Comparison of ENCODE assay signal across 9 cellular contexts in genomic region chrX:120514236-120514635, GRCh38. TPM values are rescaled to one million over a fixed set of nuclear protein-coding genes. Genes with fewer than 3 reads are reported as not detected.
DNase-seq lines count a peak whose midpoint lies in the region; ATAC-seq and TF ChIP-seq lines count a peak whose summit lies in the region.
"Had no signal": no experiment of that assay in that cellular context is flagged by ENCODE, and none has a peak within 500 bp of the region (broad histone marks: within the 10 kb centered on the region; RNA-seq: fewer than 3 reads in every experiment).

No MANE protein-coding gene starts in this region.

- POLR2A ChIA-PET in PC-9 (lab: Charles Lee; ENCODE audit: unreplicated experiment): no interaction called here

- no peak overlapping the region for H2AFZ ChIP-seq in PC-9

- no peak for TF ChIP-seq POLR2A in gastroesophageal sphincter (IDR thresholded peaks at IDR 0.05)

- intact Hi-C loops in PC-9 (cut with micrococcal nuclease; ENCODE audit: unreplicated experiment): loop anchor here (1.0 kb wide), 1 partner anchor 146 kb away; no protein-coding TSS in a partner anchor

- peak; percentile 48 for TF ChIP-seq CTCF in GM12873 (IDR thresholded peaks at IDR 0.05; ENCODE audit: insufficient read depth, low read depth, low read length, missing control alignments)
- peak; percentile 75 for TF ChIP-seq CTCF in PC-9 (conservative IDR thresholded peaks at IDR 0.05)
- peak; percentile 50 for TF ChIP-seq CTCF in fibroblast of villous mesenchyme (IDR thresholded peaks at IDR 0.05; ENCODE audit: insufficient read depth, low read depth, low read length)
- TF ChIP-seq CTCF in gastroesophageal sphincter (IDR thresholded peaks at IDR 0.05): no peak

- no peak overlapping the region for H3K4me2 ChIP-seq in PC-9

- peak; percentile 7 for DNase-seq in AG08395 (ENCODE audit: low spot score)
- no peak for DNase-seq in PC-9
- peak; percentile 19 for DNase-seq in fibroblast of villous mesenchyme (ENCODE audit: low read depth)
- DNase-seq in superior temporal gyrus (ENCODE audit: extremely low spot score): no peak
- DNase-seq in mucosa of gallbladder (ENCODE audit: low spot score): no peak
- DNase-seq: NCI-H2171 treated with DMSO at 0.1 percent for 48 hours had no signal

- WGBS in gastroesophageal sphincter (ENCODE audit: low coverage in 1 of 2), 2 donors: 29% methylated on average over 1 of the region's 1 CpG; no CpG with 5 or more reads in 1 of the 2 donors

- CTCF ChIA-PET in PC-9 (lab: Charles Lee): no interaction called here

- no TSS peak for BruUV-seq in PC-9 (replicated peaks; lab: Mats Ljungman, UMichigan)

- H3K79me2 ChIP-seq in PC-9 (ENCODE audit: low read depth): no peaks in the 10 kb centered on the region

- H3F3A ChIP-seq in PC-9 (ENCODE audit: insufficient read depth, low read depth): peaks cover 18% of the 10 kb centered on the region

- no peaks in the 10 kb centered on the region for H3K27me3 ChIP-seq in PC-9 (ENCODE audit: insufficient read depth, low read depth)
- H3K27me3 ChIP-seq in gastroesophageal sphincter: no peaks in the 10 kb centered on the region

- no peaks in the 10 kb centered on the region for H3K9me3 ChIP-seq in PC-9 (ENCODE audit: insufficient read depth, low read depth)
- H3K9me3 ChIP-seq in gastroesophageal sphincter: no peaks in the 10 kb centered on the region

- H3K27ac ChIP-seq in PC-9 (peak overlapping the region; percentile 10; the same call in 1 of the 2 replicates), gastroesophageal sphincter (no peak overlapping the region)

- ATAC-seq in GM21367 (IDR thresholded peaks at IDR 0.05; ENCODE audit: unreplicated experiment) (no peak), gastroesophageal sphincter (no peak)

- no peak overlapping the region for H3K4me3 ChIP-seq in PC-9
- no peak overlapping the region for H3K4me3 ChIP-seq in fibroblast of villous mesenchyme (ENCODE audit: low read depth, low read length)
- H3K4me3 ChIP-seq in gastroesophageal sphincter: no peak overlapping the region

- peaks cover 22% of the 10 kb centered on the region for H3K4me1 ChIP-seq in PC-9 (replicated peaks; ENCODE audit: insufficient read depth)
- H3K4me1 ChIP-seq in gastroesophageal sphincter: no peaks in the 10 kb centered on the region

- H4K20me1 ChIP-seq in PC-9 (ENCODE audit: insufficient read depth): no peaks in the 10 kb centered on the region

- H3K9me2 ChIP-seq in PC-9 (ENCODE audit: insufficient read depth): no peaks in the 10 kb centered on the region

- no peak for TF ChIP-seq EP300 in gastroesophageal sphincter (IDR thresholded peaks at IDR 0.05)

- no peaks in the 10 kb centered on the region for H3K36me3 ChIP-seq in PC-9 (ENCODE audit: low read depth)
- H3K36me3 ChIP-seq in gastroesophageal sphincter: no peaks in the 10 kb centered on the region

RNA-seq across cellular contexts. Expression of gene LAMP2, which starts 45.1 kb away (rescaled TPM):
- total RNA-seq in PC-9 (2021) (92.4 and 123 TPM in 2 replicates), fibroblast of villous mesenchyme (129 and 153 TPM in 2 replicates), mucosa of gallbladder (328 TPM), gastroesophageal sphincter (100 to 1,000 TPM in 1 of 4 donors, 10 to 100 TPM in 3; 65.7 to 108 (median 75.6) TPM)

RNA-seq across cellular contexts. Expression of gene CUL4B, which starts 46.5 kb away (rescaled TPM):
- total RNA-seq in PC-9 (2021) (98.6 and 154 TPM in 2 replicates), fibroblast of villous mesenchyme (75.4 and 212 TPM in 2 replicates), mucosa of gallbladder (36.1 TPM), gastroesophageal sphincter (10 to 100 TPM; 42.2 to 60.2 (median 52.3) TPM)

Comparison
In these comparisons a context has a peak if more than half of its experiments do, and no peak if none do; other contexts are left out.
1. DNase-seq: peak in AG08395 (single experiment) and fibroblast of villous mesenchyme (single experiment); none in PC-9 (0 of 2), superior temporal gyrus (single experiment) and mucosa of gallbladder (single experiment).
2. CTCF ChIP-seq: peak in GM12873 (single experiment), PC-9 (single experiment) and fibroblast of villous mesenchyme (single experiment); none in gastroesophageal sphincter (0 of 4).